Comparison of ENCODE assay signal across 15 cellular contexts in the genomic region with DNA sequence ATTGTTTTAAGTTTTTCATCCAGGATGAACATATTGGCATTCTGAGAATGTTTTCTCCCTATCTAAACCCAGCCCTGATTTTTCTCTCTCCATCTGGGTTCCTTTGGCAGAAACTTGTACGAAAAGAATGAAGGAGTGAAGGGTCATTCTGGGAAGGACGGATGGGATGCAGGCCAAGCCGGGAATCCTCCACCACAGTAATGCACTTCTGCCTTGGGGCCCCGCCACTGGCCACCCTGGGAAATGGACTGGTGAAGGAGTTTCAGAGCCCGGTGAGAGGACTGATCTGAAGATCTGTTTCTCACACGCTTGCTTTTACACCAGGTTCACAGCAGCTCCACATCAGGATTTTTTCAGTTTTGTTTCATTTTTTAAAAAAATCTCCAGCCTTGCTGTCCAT.
DNase-seq lines count a peak whose midpoint lies in the region; ATAC-seq and TF ChIP-seq lines count a peak whose summit lies in the region.
"Had no signal": no experiment of that assay in that cellular context is flagged by ENCODE, and none has a peak within 500 bp of the region (broad histone marks: within the 10 kb centered on the region; RNA-seq: fewer than 3 reads in every experiment).

No MANE protein-coding gene starts in this region.

- H3K4me3 Mint-ChIP-seq in neural progenitor cell, result no peak overlapping the region
- no peak overlapping the region for H3K4me3 Mint-ChIP-seq in HFFc6
- H3K4me3 Mint-ChIP-seq: CD4-positive, alpha-beta T cell had no signal

- peaks cover 3% of the 10 kb centered on the region for H3K9me3 Mint-ChIP-seq in neural progenitor cell
- no peaks in the 10 kb centered on the region for H3K9me3 Mint-ChIP-seq in HFFc6
- H3K9me3 Mint-ChIP-seq: CD4-positive, alpha-beta T cell had no signal

- H3K27me3 Mint-ChIP-seq in neural progenitor cell (ENCODE audit: insufficient read depth, low read depth) (peaks cover 9% of the 10 kb centered on the region), HFFc6 (ENCODE audit: insufficient read depth) (peaks cover 9% of the 10 kb centered on the region)
- H3K27me3 Mint-ChIP-seq: CD4-positive, alpha-beta T cell had no signal

- peak; percentile 82 for DNase-seq in amniotic epithelial cell (ENCODE audit: low read depth)
- peak; percentile 47 to 81 for DNase-seq in fibroblast of lung (ENCODE audit: low read depth in 2 of 2)
- DNase-seq in neural progenitor cell (ENCODE audit: low spot score), result no peak
- DNase-seq in NCI-H1417 (lab: John Stamatoyannopoulos, UW), result no peak
- DNase-seq in inferior parietal cortex (ENCODE audit: extremely low spot score), result no peak
- DNase-seq in HFFc6, result no peak
- DNase-seq in aorta, result no peak
- DNase-seq: BE2C; Calu3; CD4-positive, alpha-beta T cell; DMS79; NCI-H1930; NCI-H446 treated with DMSO at 0.1 percent for 48 hours; NK-92 treated with Interleukin-12 subunit alpha and Interleukin-12 subunit beta, amount 100 ng/mL, for 24 hours; SHP77 had no signal

- no peak for TF ChIP-seq CTCF in fibroblast of lung (conservative IDR thresholded peaks at IDR 0.05 in 1 of 2, IDR thresholded peaks at IDR 0.05 in 1 of 2; ENCODE audit: low read depth in 1 of 2, low read length in 2 of 2)
- no peak for TF ChIP-seq CTCF in neural progenitor cell (IDR thresholded peaks at IDR 0.05)
- TF ChIP-seq CTCF in HFFc6 (IDR thresholded peaks at IDR 0.05), result no peak

- intact Hi-C loops in aorta (cut with DNase I), result no loop called here

- no peaks in the 10 kb centered on the region for H3F3A ChIP-seq in neural progenitor cell (ENCODE audit: low read depth)

- H3K27ac Mint-ChIP-seq in neural progenitor cell, result no peak overlapping the region
- H3K27ac Mint-ChIP-seq in HFFc6, result no peak overlapping the region
- H3K27ac Mint-ChIP-seq: CD4-positive, alpha-beta T cell had no signal

- H3K4me2 ChIP-seq in fibroblast of lung (ENCODE audit: extremely low read depth, insufficient read depth, low read length), result no peak overlapping the region
- H3K4me2 ChIP-seq in neural progenitor cell, result no peak overlapping the region

- H3K4me1 ChIP-seq in fibroblast of lung (ENCODE audit: control insufficient read depth, extremely low read depth, insufficient read depth, low read length), result peaks cover 2% of the 10 kb centered on the region
- H3K4me1 ChIP-seq in neural progenitor cell, result peaks cover 3% of the 10 kb centered on the region
- peaks cover 4 to 6% of the 10 kb centered on the region in 2 donors for H3K4me1 ChIP-seq in aorta (ENCODE audit: control insufficient read depth in 1 of 2, insufficient read depth in 2 of 2, low read length in 2 of 2)
- H3K4me1 ChIP-seq: BE2C had no signal

- H3K9me3 ChIP-seq in fibroblast of lung (ENCODE audit: control insufficient read depth, insufficient read depth, low read depth, low read length) (no peaks in the 10 kb centered on the region), neural progenitor cell (ENCODE audit: low read depth) (no peaks in the 10 kb centered on the region), aorta (ENCODE audit: control insufficient read depth, low read length) (no peaks in the 10 kb centered on the region)
- H3K9me3 ChIP-seq: BE2C had no signal

- ATAC-seq in aorta (ENCODE audit: low FRiP score), result no peak

- H3K36me3 ChIP-seq in fibroblast of lung (ENCODE audit: control insufficient read depth, insufficient read depth, low read length), result no peaks in the 10 kb centered on the region
- no peaks in the 10 kb centered on the region for H3K36me3 ChIP-seq in neural progenitor cell
- H3K36me3 ChIP-seq in aorta (ENCODE audit: control insufficient read depth in 1 of 2, insufficient read depth in 2 of 2, low read length in 1 of 2), result no peaks in the 10 kb centered on the region
- H3K36me3 ChIP-seq: BE2C had no signal

- H4K20me1 ChIP-seq in fibroblast of lung (ENCODE audit: control insufficient read depth, extremely low read depth, insufficient read depth, low read length) (no peaks in the 10 kb centered on the region), neural progenitor cell (ENCODE audit: low read depth) (no peaks in the 10 kb centered on the region)

- H3K4me3 ChIP-seq in fibroblast of lung (replicated peaks in 1 of 4; ENCODE audit: control extremely low read depth in 1 of 4, insufficient read depth in 1 of 4, low read depth in 3 of 4, low read length in 4 of 4) (no peak overlapping the region), neural progenitor cell (no peak overlapping the region), aorta (ENCODE audit: low read length in 2 of 2) (no peak overlapping the region)

- no peak overlapping the region for H3K9ac ChIP-seq in fibroblast of lung (ENCODE audit: insufficient read depth, low read length)
- no peak overlapping the region for H3K9ac ChIP-seq in neural progenitor cell

- no peak overlapping the region for H2AFZ ChIP-seq in fibroblast of lung (ENCODE audit: low read length)
- H2AFZ ChIP-seq in neural progenitor cell (replicated peaks), result peak overlapping the region; percentile 29

- H3K27me3 ChIP-seq in fibroblast of lung (ENCODE audit: control insufficient read depth, insufficient read depth, low read length) (no peaks in the 10 kb centered on the region), neural progenitor cell (no peaks in the 10 kb centered on the region), aorta (ENCODE audit: control insufficient read depth in 1 of 2, insufficient read depth in 2 of 2, low read length in 1 of 2) (no peaks in the 10 kb centered on the region)
- H3K27me3 ChIP-seq: BE2C had no signal

- H3K36me3 Mint-ChIP-seq in neural progenitor cell, result peaks cover 3% of the 10 kb centered on the region
- H3K36me3 Mint-ChIP-seq in HFFc6 (ENCODE audit: low read depth), result no peaks in the 10 kb centered on the region

- H3K79me2 ChIP-seq in fibroblast of lung (ENCODE audit: control insufficient read depth, insufficient read depth, low read length) (no peaks in the 10 kb centered on the region), neural progenitor cell (ENCODE audit: low read depth) (no peaks in the 10 kb centered on the region)

- WGBS in aorta, 2 donors, result 56 to 60% methylated on average over 6 of the region's 6 CpGs

- no peak overlapping the region for H3K27ac ChIP-seq in fibroblast of lung (ENCODE audit: insufficient read depth, low read length)
- no peak overlapping the region for H3K27ac ChIP-seq in neural progenitor cell
- no peak overlapping the region for H3K27ac ChIP-seq in aorta (ENCODE audit: low read depth in 1 of 2, low read length in 2 of 2)

- H3K4me1 Mint-ChIP-seq in neural progenitor cell (peaks cover 54% of the 10 kb centered on the region), HFFc6 (ENCODE audit: low read depth) (no peaks in the 10 kb centered on the region; the same call in 1 of the 2 replicates)

Comparison
In these comparisons a context has a peak if more than half of its experiments do, and no peak if none do; other contexts are left out.
1. DNase-seq: peak in amniotic epithelial cell (single experiment) and fibroblast of lung (2 of 2); none in neural progenitor cell (single experiment), NCI-H1417 (0 of 3), inferior parietal cortex (single experiment), HFFc6 (single experiment) and aorta (0 of 2).